8 cellular contexts compared by ENCODE assay signal in genomic region chr13:39684531-39685137, GRCh38. TPM values are rescaled to one million over a fixed set of nuclear protein-coding genes. Genes with fewer than 3 reads are reported as not detected.
A peak's percentile ranks its signal among the peaks of the same experiment; 100 is the strongest.
DNase-seq lines count a peak whose midpoint lies in the region; ATAC-seq lines count a peak whose summit lies in the region.

No MANE protein-coding gene starts in this region.

- no peak overlapping the region for H3K4me3 ChIP-seq in adipocyte (ENCODE audit: low read length)

- no peak for ATAC-seq in HG03565 (IDR thresholded peaks at IDR 0.05; ENCODE audit: unreplicated experiment)

- DNase-seq in DMS53 treated with DMSO at 0.1 percent for 48 hours (lab: John Stamatoyannopoulos, UW; ENCODE audit: unreplicated experiment) (peak; percentile 59), M059J (ENCODE audit: low read depth) (peak; percentile 28), adipocyte (ENCODE audit: low read depth) (peak; percentile 87), left kidney (ENCODE audit: low read depth, low spot score) (peak; percentile 51), NCI-H1092 (lab: John Stamatoyannopoulos, UW) (no peak), head of caudate nucleus (no peak)
- DNase-seq in activated CD4-positive, CD25-positive, alpha-beta regulatory T cell (lab: John Stamatoyannopoulos, UW): no peak

- no peaks in the 10 kb centered on the region for H3K27me3 ChIP-seq in adipocyte (replicated peaks; ENCODE audit: control insufficient read depth, insufficient read depth, low read length)

- peak overlapping the region; percentile 43 for H3K9ac ChIP-seq in adipocyte (ENCODE audit: low read length)

- H3K36me3 ChIP-seq in adipocyte (ENCODE audit: control insufficient read depth, insufficient read depth, low read length, severe bottlenecking): peaks cover 25% of the 10 kb centered on the region

- intact Hi-C loops in head of caudate nucleus (cut with DNase I): loop anchor here (10.0 kb wide), 1 partner anchor 1000 kb away; no protein-coding TSS in a partner anchor

- peaks cover 13% of the 10 kb centered on the region for H3K4me1 ChIP-seq in adipocyte (ENCODE audit: control insufficient read depth, insufficient read depth, low read length)

- H3K9me3 ChIP-seq in adipocyte (ENCODE audit: control insufficient read depth, low read length): no peaks in the 10 kb centered on the region

RNA-seq across cellular contexts. Expression of gene COG6, which starts 29.2 kb away (rescaled TPM):
- 24.1 and 26.0 TPM in 2 replicates for total RNA-seq in M059J (2014; rRNA removed; shearing (Covaris generic))

Comparison
In these comparisons a context has a peak if more than half of its experiments do, and no peak if none do; other contexts are left out.
1. DNase-seq: peak in DMS53 treated with DMSO at 0.1 percent for 48 hours (single experiment), M059J (single experiment), adipocyte (single experiment) and left kidney (single experiment); none in activated CD4-positive, CD25-positive, alpha-beta regulatory T cell (0 of 4), NCI-H1092 (single experiment) and head of caudate nucleus (0 of 42).